In the genomic region with DNA sequence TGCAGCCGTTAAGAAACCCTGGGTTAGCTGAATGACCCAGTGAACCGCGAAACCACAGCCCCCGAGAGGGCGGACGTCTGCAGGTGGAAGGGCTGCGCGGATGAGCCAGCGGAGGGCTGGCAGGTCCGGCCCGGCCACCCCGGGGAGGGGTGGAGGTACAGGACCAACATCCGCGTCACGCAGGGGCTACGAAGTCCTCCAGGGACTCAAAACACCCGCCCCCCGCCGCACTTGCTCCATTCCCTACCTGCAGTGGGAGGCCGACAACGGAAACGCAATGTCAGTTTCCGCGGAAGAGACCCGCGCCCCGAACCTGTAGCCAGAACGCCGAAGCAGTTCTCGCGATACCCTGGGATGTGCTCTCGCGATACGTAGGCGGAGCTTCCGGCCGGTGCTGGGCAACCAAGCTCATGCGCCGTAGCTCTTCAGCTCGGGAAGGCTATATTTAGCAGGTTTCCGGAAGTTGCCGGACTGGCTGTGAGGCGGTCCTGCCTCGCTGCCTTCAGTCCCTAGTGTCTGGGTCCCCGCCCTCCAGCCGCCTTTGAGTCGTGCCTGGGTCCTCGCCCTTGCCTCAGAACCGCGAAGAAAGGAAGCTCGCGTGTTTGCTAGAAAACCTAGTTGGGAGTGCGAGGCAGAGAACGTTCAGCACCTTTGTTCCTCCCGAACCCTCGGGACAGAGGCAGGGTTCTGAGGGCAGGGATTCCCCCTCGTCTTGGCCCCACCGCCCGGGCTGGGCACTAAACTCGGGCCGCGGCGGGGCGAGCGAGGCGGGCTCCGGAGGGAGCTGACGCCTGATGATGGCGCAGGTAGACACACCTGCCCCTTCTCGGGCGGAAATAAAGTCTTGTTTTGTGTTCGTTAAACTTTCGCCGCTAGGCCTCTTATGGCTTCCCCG, we compare ENCODE assay signal across 8 cellular contexts.
DNase-seq lines count a peak whose midpoint lies in the region; ATAC-seq, FAIRE-seq and TF ChIP-seq lines count a peak whose summit lies in the region.

Gene OFD1, plus strand, starts transcription at position 471 of the 895 bp plus-strand sequence. Its CDS starts 324 bp downstream, at position 795.
Gene TRAPPC2, minus strand, starts transcription at position 343 of the 895 bp plus-strand sequence. CDS start 14,657 bp downstream, outside the sequence.

- FAIRE-seq in islet of Langerhans (lab: Jason Lieb, UNC), result peak; percentile 56

- TF ChIP-seq CTCF in AG10803 (conservative IDR thresholded peaks at IDR 0.05; ENCODE audit: low read length), result no peak

- peak within 1 kb of the TSS; percentile 79 for H3K4me3 ChIP-seq in AG10803 (ENCODE audit: low read length)

- DNase-seq in AG10803 (ENCODE audit: low read depth) (peak; percentile 94), NCI-H446 treated with DMSO at 0.1 percent for 48 hours (lab: John Stamatoyannopoulos, UW) (peak; percentile 88), cerebellar cortex (ENCODE audit: low spot score) (peak; percentile 95)
- DNase-seq in stimulated activated CD4-positive, alpha-beta T cell treated with anti-CD3 and anti-CD28 coated beads, Interleukin-12 subunit alpha, Interleukin-12 subunit beta, amount 100 ng/mL, for 4 hours, result peak; percentile 80

- ATAC-seq in GM19035 (IDR thresholded peaks at IDR 0.05; ENCODE audit: unreplicated experiment) (peak; percentile 92), HG03354 (IDR thresholded peaks at IDR 0.05; ENCODE audit: poor library complexity, severe bottlenecking, unreplicated experiment) (peak; percentile 94)
- ATAC-seq in activated CD4-positive, CD25-positive, alpha-beta regulatory T cell treated with anti-CD3 and anti-CD28 coated beads, Interleukin-2, amount 50 U/mL, for 24 hours, result peak; percentile 94 to 95

Comparison
In these comparisons a context has a peak if more than half of its experiments do, and no peak if none do; other contexts are left out.
1. Peak in every context shown above with its lines: DNase-seq, ATAC-seq and H3K4me3 ChIP-seq.